14 cellular contexts compared by ENCODE assay signal in genomic region chr13:110392510-110393233, GRCh38.
A peak's percentile ranks its signal among the peaks of the same experiment; 100 is the strongest.
DNase-seq lines count a peak whose midpoint lies in the region; ATAC-seq and TF ChIP-seq lines count a peak whose summit lies in the region.
"Had no signal": no experiment of that assay in that cellular context is flagged by ENCODE, and none has a peak within 500 bp of the region (broad histone marks: within the 10 kb centered on the region; RNA-seq: fewer than 3 reads in every experiment).

No MANE protein-coding gene starts in this region.

- H3K4me1 ChIP-seq in hepatocyte (ENCODE audit: insufficient read depth): peaks cover 23% of the 10 kb centered on the region
- H3K4me1 ChIP-seq in stomach: peaks cover 0 to 42% (median 23%) of the 10 kb centered on the region in 4 donors

- H3K9me3 Mint-ChIP-seq in HFFc6: peaks cover 32% of the 10 kb centered on the region
- H3K9me3 Mint-ChIP-seq: activated naive CD4-positive, alpha-beta T cell treated with anti-CD3 and anti-CD28 coated beads, Interleukin-2, amount 50 U/mL, for 72 hours; CD8-positive, alpha-beta T cell had no signal

- H3K27me3 Mint-ChIP-seq in HFFc6 (ENCODE audit: insufficient read depth) (peaks cover 7% of the 10 kb centered on the region), T-helper 17 cell (peaks cover 89% of the 10 kb centered on the region)

- TF ChIP-seq CTCF in HFFc6 (IDR thresholded peaks at IDR 0.05) (no peak), astrocyte of the spinal cord (IDR thresholded peaks at IDR 0.05; ENCODE audit: low read depth, low read length) (no peak), hepatocyte (IDR thresholded peaks at IDR 0.05; ENCODE audit: poor library complexity) (no peak), stomach (IDR thresholded peaks at IDR 0.05) (no peak)

- H3K27ac Mint-ChIP-seq in HFFc6: peak overlapping the region; percentile 98
- no peak overlapping the region for H3K27ac Mint-ChIP-seq in T-helper 17 cell
- H3K27ac Mint-ChIP-seq: activated naive CD4-positive, alpha-beta T cell treated with anti-CD3 and anti-CD28 coated beads, Interleukin-2, amount 50 U/mL, for 72 hours; CD8-positive, alpha-beta T cell had no signal

- DNase-seq in HFFc6: no peak
- peak; percentile 88 for DNase-seq in astrocyte of the spinal cord (ENCODE audit: low read depth, low spot score)
- DNase-seq in hepatocyte (ENCODE audit: low spot score): no peak
- no peak for DNase-seq in stomach
- no peak for DNase-seq in activated CD4-positive, alpha-beta T cell treated with anti-CD3 and anti-CD28 coated beads, Interleukin-2, amount 50 U/mL, for 4 hours
- DNase-seq in hypothalamus (lab: John Stamatoyannopoulos, UW): no peak
- DNase-seq in T-helper 17 cell: no peak
- DNase-seq in activated CD8-positive, alpha-beta memory T cell treated with anti-CD3 and anti-CD28 coated beads, Interleukin-2, amount 50 U/mL, for 4 hours: no peak
- DNase-seq: activated CD8-positive, alpha-beta memory T cell treated with anti-CD3 and anti-CD28 coated beads for 24 hours; CD8-positive, alpha-beta T cell; dorsolateral prefrontal cortex; GF-D8; NCI-H2171 treated with DMSO at 0.1 percent for 48 hours had no signal

- no peak overlapping the region for H2AFZ ChIP-seq in hepatocyte

- H3K4me3 Mint-ChIP-seq in HFFc6 (peak overlapping the region; percentile 41; the same call in 1 of the 2 replicates), T-helper 17 cell (no peak overlapping the region)
- H3K4me3 Mint-ChIP-seq: CD8-positive, alpha-beta T cell had no signal

- in situ Hi-C loops in astrocyte of the spinal cord (cut with HindIII; ENCODE audit: low sequenced_read_pairs): no loop called here

- peaks cover 55% of the 10 kb centered on the region for H3K36me3 Mint-ChIP-seq in HFFc6 (ENCODE audit: low read depth)
- peaks cover 3% of the 10 kb centered on the region for H3K36me3 Mint-ChIP-seq in T-helper 17 cell (ENCODE audit: low read depth)
- H3K36me3 Mint-ChIP-seq: CD8-positive, alpha-beta T cell had no signal

- H3K27me3 ChIP-seq in hepatocyte: no peaks in the 10 kb centered on the region
- H3K27me3 ChIP-seq in stomach: peaks cover 0 to 6% (median under 1%) of the 10 kb centered on the region in 3 donors
- H3K27me3 ChIP-seq: dorsolateral prefrontal cortex had no signal

- WGBS in hepatocyte (ENCODE audit: low lambda C conversion rate, missing lambda C conversion rate): 51% methylated on average over 7 of the region's 7 CpGs
- WGBS in stomach, 5 donors: 55 to 63% (median 59%) methylated on average over 7 of the region's 7 CpGs

- ATAC-seq in T-helper 17 cell: no peak
- ATAC-seq: activated naive CD4-positive, alpha-beta T cell treated with anti-CD3 and anti-CD28 coated beads, Interleukin-2, amount 50 U/mL, for 72 hours; CD8-positive, alpha-beta T cell had no signal

- no peak for TF ChIP-seq POLR2A in stomach (IDR thresholded peaks at IDR 0.05)

- H3K79me2 ChIP-seq in hepatocyte: peaks cover 8% of the 10 kb centered on the region

- H3K4me1 Mint-ChIP-seq in HFFc6 (ENCODE audit: low read depth): peaks cover 95% of the 10 kb centered on the region
- H3K4me1 Mint-ChIP-seq in T-helper 17 cell: peaks cover 6% of the 10 kb centered on the region

- H3K36me3 ChIP-seq in hepatocyte (replicated peaks; ENCODE audit: insufficient read depth, low read depth): no peaks in the 10 kb centered on the region
- no peaks in the 10 kb centered on the region for H3K36me3 ChIP-seq in stomach

- H3K4me3 ChIP-seq in astrocyte of the spinal cord (ENCODE audit: low read depth, low read length) (no peak overlapping the region), hepatocyte (no peak overlapping the region), stomach (no peak overlapping the region)
- H3K4me3 ChIP-seq: dorsolateral prefrontal cortex had no signal

- H3K9me3 ChIP-seq in hepatocyte (ENCODE audit: low read depth) (no peaks in the 10 kb centered on the region), stomach (no peaks in the 10 kb centered on the region), T-helper 17 cell (ENCODE audit: control insufficient read depth, low read length, poor library complexity, severe bottlenecking) (no peaks in the 10 kb centered on the region)

- H4K20me1 ChIP-seq in hepatocyte (ENCODE audit: insufficient read depth, poor library complexity, severe bottlenecking): no peaks in the 10 kb centered on the region

- no peak for TF ChIP-seq EP300 in stomach (IDR thresholded peaks at IDR 0.05)

- peak overlapping the region; percentile 33 for H3K27ac ChIP-seq in hepatocyte
- H3K27ac ChIP-seq in stomach: peak overlapping the region in 4 of 5 donors; percentile 43 to 94 (median 64)

- intact Hi-C loops in stomach (cut with DNase I; ENCODE audit: low total_unique reads): no loop called here

- no peaks in the 10 kb centered on the region for H3K9me2 ChIP-seq in hepatocyte (replicated peaks; ENCODE audit: insufficient read depth)

- H3K4me2 ChIP-seq in hepatocyte: no peak overlapping the region
